In genomic region chr18:41099451-41099850, GRCh38 we compare ENCODE assay signal across 28 cellular contexts.
"Had no signal": no experiment of that assay in that cellular context is flagged by ENCODE, and none has a peak within 500 bp of the region (broad histone marks: within the 10 kb centered on the region; RNA-seq: fewer than 3 reads in every experiment).

No MANE protein-coding gene starts in this region.

- H2AFZ ChIP-seq: neural progenitor cell, parathyroid adenoma had no signal

- H3K9ac ChIP-seq: neural progenitor cell, parathyroid adenoma had no signal

- H3K4me2 ChIP-seq: neural progenitor cell had no signal

- FAIRE-seq: small intestine, urothelium cell line had no signal

- H3K79me2 ChIP-seq: parathyroid adenoma had no signal

- H3K27me3 Mint-ChIP-seq: progenitor cell of endocrine pancreas; stimulated activated naive B cell treated with anti-CD40 and anti-IgM and Interleukin-4, amounts not matched to agents 10 μg/mL and 1 μg/mL and 100 μg/mL, for 72 hours; stimulated activated naive CD8-positive, alpha-beta T cell treated with anti-CD3 and anti-CD28 coated beads, Interleukin-15, Interleukin-2, amounts not matched to agents 100 ng/mL and 50 ng/mL, for 24 hours had no signal

- H3K9me3 ChIP-seq: ovary, thoracic aorta, thyroid gland, upper lobe of left lung, vagina had no signal

- H3K4me1 ChIP-seq: neural progenitor cell, parathyroid adenoma, psoas muscle, right lobe of liver, sigmoid colon, stomach, thyroid gland, tibial nerve, upper lobe of left lung, vagina had no signal

- H3K4me1 Mint-ChIP-seq: stimulated activated effector memory CD8-positive, alpha-beta T cell treated with anti-CD3 and anti-CD28 coated beads, Interleukin-12 subunit alpha, Interleukin-12 subunit beta, amount 100 ng/mL, for 72 hours; stimulated activated naive B cell treated with anti-CD40 and anti-IgM and Interleukin-4, amounts not matched to agents 10 μg/mL and 1 μg/mL and 100 μg/mL, for 72 hours had no signal

- H3K27me3 ChIP-seq: neural progenitor cell, ovary, right lobe of liver, sigmoid colon, stomach, thyroid gland, tibial nerve, upper lobe of left lung, vagina had no signal

- H3K4me3 Mint-ChIP-seq: nephron; neural progenitor cell; stimulated activated effector memory CD8-positive, alpha-beta T cell treated with anti-CD3 and anti-CD28 coated beads, Interleukin-12 subunit alpha, Interleukin-12 subunit beta, amount 100 ng/mL, for 72 hours; stimulated activated naive B cell treated with anti-CD40 and anti-IgM and Interleukin-4, amounts not matched to agents 10 μg/mL and 1 μg/mL and 100 μg/mL, for 72 hours; stimulated activated naive CD8-positive, alpha-beta T cell treated with anti-CD3 and anti-CD28 coated beads, Interleukin-15, Interleukin-2, amounts not matched to agents 100 ng/mL and 50 ng/mL, for 24 hours had no signal

- DNase-seq: occipital lobe; ovary; posterior cingulate gyrus; psoas muscle; right cardiac atrium; right lobe of liver; sigmoid colon; small intestine; stimulated activated CD4-positive, alpha-beta T cell treated with anti-CD3 and anti-CD28 coated beads, Interleukin-15, amount 100 ng/mL, for 24 hours; stimulated activated CD4-positive, alpha-beta T cell treated with anti-CD3 and anti-CD28 coated beads, Interleukin-2, amount 100 ng/mL, for 24 hours; stimulated activated CD4-positive, alpha-beta T cell treated with anti-CD3 and anti-CD28 coated beads, Interleukin-2, amount 100 ng/mL, for 48 hours; stimulated activated CD4-positive, alpha-beta T cell treated with anti-CD3 and anti-CD28 coated beads, Interleukin-4, amount 100 ng/mL, for 24 hours; stimulated activated naive B cell treated with anti-CD40 and anti-IgM and Interleukin-4, amounts not matched to agents 10 μg/mL and 1 μg/mL and 100 μg/mL, for 72 hours; stimulated activated naive CD4-positive, alpha-beta T cell treated with Interleukin-2 at 50 U/mL for 16 hours; stomach; thyroid gland; trophoblast cell; upper lobe of left lung had no signal

- H3K36me3 Mint-ChIP-seq: neural progenitor cell; stimulated activated effector memory CD8-positive, alpha-beta T cell treated with anti-CD3 and anti-CD28 coated beads, Interleukin-12 subunit alpha, Interleukin-12 subunit beta, amount 100 ng/mL, for 72 hours; stimulated activated naive B cell treated with anti-CD40 and anti-IgM and Interleukin-4, amounts not matched to agents 10 μg/mL and 1 μg/mL and 100 μg/mL, for 72 hours had no signal

- H3K36me3 ChIP-seq: neural progenitor cell, ovary, right lobe of liver, sigmoid colon, stomach, thoracic aorta, thyroid gland, tibial nerve, upper lobe of left lung, vagina had no signal

- H3K27ac Mint-ChIP-seq: nephron; neural progenitor cell; progenitor cell of endocrine pancreas; stimulated activated effector memory CD8-positive, alpha-beta T cell treated with anti-CD3 and anti-CD28 coated beads, Interleukin-12 subunit alpha, Interleukin-12 subunit beta, amount 100 ng/mL, for 72 hours; stimulated activated naive B cell treated with anti-CD40 and anti-IgM and Interleukin-4, amounts not matched to agents 10 μg/mL and 1 μg/mL and 100 μg/mL, for 72 hours; stimulated activated naive CD8-positive, alpha-beta T cell treated with anti-CD3 and anti-CD28 coated beads, Interleukin-15, Interleukin-2, amounts not matched to agents 100 ng/mL and 50 ng/mL, for 24 hours had no signal

- H3K4me3 ChIP-seq: neural progenitor cell, ovary, psoas muscle, right lobe of liver, sigmoid colon, stomach, thoracic aorta, thyroid gland, tibial nerve, upper lobe of left lung, vagina had no signal

- H3K27ac ChIP-seq: neural progenitor cell, ovary, parathyroid adenoma, psoas muscle, right lobe of liver, sigmoid colon, stomach, thoracic aorta, thyroid gland, tibial nerve, upper lobe of left lung, vagina had no signal

- ATAC-seq: psoas muscle; right cardiac atrium; right lobe of liver; stimulated activated effector memory CD8-positive, alpha-beta T cell treated with anti-CD3 and anti-CD28 coated beads, Interleukin-12 subunit alpha, Interleukin-12 subunit beta, amount 100 ng/mL, for 72 hours; stimulated activated naive B cell treated with anti-CD40 and anti-IgM and Interleukin-4, amounts not matched to agents 10 μg/mL and 1 μg/mL and 100 μg/mL, for 72 hours had no signal
